In genomic region chr19:2149980-2150793, GRCh38 we compare ENCODE assay signal across 1 cellular context.
TF ChIP-seq lines count a peak whose summit lies in the region.

No MANE protein-coding gene starts in this region.

TF ChIP-seq in HepG2, 621 proteins besides CTCF, POLR2A, EP300 and RAD21 (continued from another document):
- TF ChIP-seq, protein P1, sequence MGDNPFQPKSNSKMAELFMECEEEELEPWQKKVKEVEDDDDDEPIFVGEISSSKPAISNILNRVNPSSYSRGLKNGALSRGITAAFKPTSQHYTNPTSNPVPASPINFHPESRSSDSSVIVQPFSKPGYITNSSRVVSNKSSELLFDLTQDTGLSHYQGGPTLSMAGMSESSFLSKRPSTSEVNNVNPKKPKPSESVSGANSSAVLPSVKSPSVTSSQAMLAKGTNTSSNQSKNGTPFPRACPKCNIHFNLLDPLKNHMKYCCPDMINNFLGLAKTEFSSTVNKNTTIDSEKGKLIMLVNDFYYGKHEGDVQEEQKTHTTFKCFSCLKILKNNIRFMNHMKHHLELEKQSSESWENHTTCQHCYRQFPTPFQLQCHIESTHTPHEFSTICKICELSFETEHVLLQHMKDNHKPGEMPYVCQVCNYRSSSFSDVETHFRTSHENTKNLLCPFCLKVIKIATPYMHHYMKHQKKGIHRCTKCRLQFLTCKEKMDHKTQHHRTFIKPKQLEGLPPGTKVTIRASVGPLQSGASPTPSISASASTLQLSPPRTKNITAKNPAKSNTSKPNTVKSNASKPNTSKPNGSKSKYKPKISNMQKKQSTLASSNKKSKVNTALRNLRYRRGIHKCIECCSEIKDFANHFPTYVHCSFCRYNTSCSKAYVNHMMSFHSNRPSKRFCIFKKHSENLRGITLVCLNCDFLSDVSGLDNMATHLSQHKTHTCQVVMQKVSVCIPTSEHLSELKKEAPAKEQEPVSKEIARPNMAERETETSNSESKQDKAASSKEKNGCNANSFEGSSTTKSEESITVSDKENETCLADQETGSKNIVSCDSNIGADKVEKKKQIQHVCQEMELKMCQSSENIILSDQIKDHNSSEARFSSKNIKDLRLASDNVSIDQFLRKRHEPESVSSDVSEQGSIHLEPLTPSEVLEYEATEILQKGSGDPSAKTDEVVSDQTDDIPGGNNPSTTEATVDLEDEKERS (CRISPR knock-in tag; IDR thresholded peaks at IDR 0.05) = peak; percentile 82; the same call in 1 of the 2 replicates
- TF ChIP-seq, protein P2, sequence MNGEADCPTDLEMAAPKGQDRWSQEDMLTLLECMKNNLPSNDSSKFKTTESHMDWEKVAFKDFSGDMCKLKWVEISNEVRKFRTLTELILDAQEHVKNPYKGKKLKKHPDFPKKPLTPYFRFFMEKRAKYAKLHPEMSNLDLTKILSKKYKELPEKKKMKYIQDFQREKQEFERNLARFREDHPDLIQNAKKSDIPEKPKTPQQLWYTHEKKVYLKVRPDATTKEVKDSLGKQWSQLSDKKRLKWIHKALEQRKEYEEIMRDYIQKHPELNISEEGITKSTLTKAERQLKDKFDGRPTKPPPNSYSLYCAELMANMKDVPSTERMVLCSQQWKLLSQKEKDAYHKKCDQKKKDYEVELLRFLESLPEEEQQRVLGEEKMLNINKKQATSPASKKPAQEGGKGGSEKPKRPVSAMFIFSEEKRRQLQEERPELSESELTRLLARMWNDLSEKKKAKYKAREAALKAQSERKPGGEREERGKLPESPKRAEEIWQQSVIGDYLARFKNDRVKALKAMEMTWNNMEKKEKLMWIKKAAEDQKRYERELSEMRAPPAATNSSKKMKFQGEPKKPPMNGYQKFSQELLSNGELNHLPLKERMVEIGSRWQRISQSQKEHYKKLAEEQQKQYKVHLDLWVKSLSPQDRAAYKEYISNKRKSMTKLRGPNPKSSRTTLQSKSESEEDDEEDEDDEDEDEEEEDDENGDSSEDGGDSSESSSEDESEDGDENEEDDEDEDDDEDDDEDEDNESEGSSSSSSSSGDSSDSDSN (CRISPR knock-in tag; IDR thresholded peaks at IDR 0.05) = peak; percentile 34; the same call in 1 of the 2 replicates
- TF ChIP-seq, protein P3, sequence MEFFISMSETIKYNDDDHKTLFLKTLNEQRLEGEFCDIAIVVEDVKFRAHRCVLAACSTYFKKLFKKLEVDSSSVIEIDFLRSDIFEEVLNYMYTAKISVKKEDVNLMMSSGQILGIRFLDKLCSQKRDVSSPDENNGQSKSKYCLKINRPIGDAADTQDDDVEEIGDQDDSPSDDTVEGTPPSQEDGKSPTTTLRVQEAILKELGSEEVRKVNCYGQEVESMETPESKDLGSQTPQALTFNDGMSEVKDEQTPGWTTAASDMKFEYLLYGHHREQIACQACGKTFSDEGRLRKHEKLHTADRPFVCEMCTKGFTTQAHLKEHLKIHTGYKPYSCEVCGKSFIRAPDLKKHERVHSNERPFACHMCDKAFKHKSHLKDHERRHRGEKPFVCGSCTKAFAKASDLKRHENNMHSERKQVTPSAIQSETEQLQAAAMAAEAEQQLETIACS (CRISPR knock-in tag; IDR thresholded peaks at IDR 0.05) = no peak
- TF ChIP-seq SP4 (CRISPR knock-in tag; IDR thresholded peaks at IDR 0.05) = 0 out of 2 replicates have a peak, but pooled peaks have one; percentile 29
- TF ChIP-seq SAP130 (CRISPR knock-in tag; IDR thresholded peaks at IDR 0.05; ENCODE audit: low read depth) = 0 out of 2 replicates have a peak, but pooled peaks have one; percentile 59
- peak; percentile 27; the same call in 1 of the 2 replicates for TF ChIP-seq ZBTB20 (CRISPR knock-in tag; IDR thresholded peaks at IDR 0.05; ENCODE audit: borderline replicate concordance, low read depth)
- peak; percentile 23; the same call in 1 of the 2 replicates for TF ChIP-seq ARID4A (CRISPR knock-in tag; IDR thresholded peaks at IDR 0.05; ENCODE audit: borderline replicate concordance)
- no peak for TF ChIP-seq MTA3 (CRISPR knock-in tag; IDR thresholded peaks at IDR 0.05)
- TF ChIP-seq PCBP1 (IDR thresholded peaks at IDR 0.05; ENCODE audit: borderline replicate concordance, low read depth, low read length) = no peak
- TF ChIP-seq JUN (CRISPR knock-in tag; IDR thresholded peaks at IDR 0.05) = no peak
- TF ChIP-seq, protein P4, sequence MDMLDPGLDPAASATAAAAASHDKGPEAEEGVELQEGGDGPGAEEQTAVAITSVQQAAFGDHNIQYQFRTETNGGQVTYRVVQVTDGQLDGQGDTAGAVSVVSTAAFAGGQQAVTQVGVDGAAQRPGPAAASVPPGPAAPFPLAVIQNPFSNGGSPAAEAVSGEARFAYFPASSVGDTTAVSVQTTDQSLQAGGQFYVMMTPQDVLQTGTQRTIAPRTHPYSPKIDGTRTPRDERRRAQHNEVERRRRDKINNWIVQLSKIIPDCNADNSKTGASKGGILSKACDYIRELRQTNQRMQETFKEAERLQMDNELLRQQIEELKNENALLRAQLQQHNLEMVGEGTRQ (IDR thresholded peaks at IDR 0.05; ENCODE audit: low read depth, low read length) = no peak
- TF ChIP-seq, protein P4 (CRISPR knock-in tag; IDR thresholded peaks at IDR 0.05; ENCODE audit: borderline replicate concordance) = no peak
- peak; percentile 45 for TF ChIP-seq RBM39 (IDR thresholded peaks at IDR 0.05; ENCODE audit: low read depth, low read length, poor library complexity, severe bottlenecking)
- no peak for TF ChIP-seq PRDM4 (CRISPR knock-in tag; IDR thresholded peaks at IDR 0.05; ENCODE audit: borderline replicate concordance)
- TF ChIP-seq ZNF34 (CRISPR knock-in tag; IDR thresholded peaks at IDR 0.05; ENCODE audit: borderline replicate concordance) = no peak
TF ChIP-seq in HepG2: peak in this region for 22.
